Comparison of ENCODE assay signal across 11 cellular contexts in the genomic region with DNA sequence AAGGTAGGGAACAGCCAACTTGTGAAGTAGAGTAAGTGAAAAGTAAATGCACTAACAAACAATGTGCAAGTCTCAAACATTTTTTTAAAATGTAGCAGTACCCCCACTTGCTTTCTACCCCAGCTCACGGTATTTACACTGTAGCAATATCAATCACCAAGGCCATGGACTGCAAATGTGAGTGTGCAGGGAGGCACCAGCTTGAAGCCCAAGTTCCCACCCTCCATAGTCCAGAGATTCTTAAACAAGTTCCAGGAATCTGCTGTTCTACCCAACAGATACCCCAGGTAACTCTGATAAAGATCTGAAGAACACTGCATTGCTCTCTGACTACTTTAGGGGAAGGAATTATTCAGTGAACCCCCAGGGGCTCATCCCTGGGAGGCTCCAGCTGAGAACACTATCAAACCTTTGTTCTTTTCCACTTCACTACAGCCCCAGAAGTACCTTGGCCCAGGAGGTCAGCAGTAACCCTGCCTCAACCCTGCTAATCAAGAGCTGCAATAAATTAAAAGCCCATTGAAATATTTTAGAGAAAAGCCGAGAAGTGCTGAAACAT.
A peak's percentile ranks its signal among the peaks of the same experiment; 100 is the strongest.
DNase-seq lines count a peak whose midpoint lies in the region; ATAC-seq lines count a peak whose summit lies in the region.
"Had no signal": no experiment of that assay in that cellular context is flagged by ENCODE, and none has a peak within 500 bp of the region (broad histone marks: within the 10 kb centered on the region; RNA-seq: fewer than 3 reads in every experiment).

No MANE protein-coding gene starts in this region.

- peak overlapping the region; percentile 92 for H3K27ac ChIP-seq in temporal lobe (ENCODE audit: low read depth, low read length)
- H3K27ac ChIP-seq: thyroid gland had no signal

- H3K36me3 Mint-ChIP-seq in activated naive CD8-positive, alpha-beta T cell treated with anti-CD3 and anti-CD28 coated beads for 36 hours: peaks cover 53% of the 10 kb centered on the region

- peak overlapping the region; percentile 93 for H3K27ac Mint-ChIP-seq in activated naive CD8-positive, alpha-beta T cell treated with anti-CD3 and anti-CD28 coated beads for 36 hours
- H3K27ac Mint-ChIP-seq: activated T-helper 1 cell treated with anti-CD3 and anti-CD28 coated beads, Interleukin-12 subunit alpha, Interleukin-12 subunit beta, Interleukin-2, Interleukin-4 antibody, amounts not matched to agents 30 ng/mL and 10 ng/mL and 1 ng/mL, durations not matched to agents 14 hours and 24 hours and 36 hours had no signal

- peaks cover 74% of the 10 kb centered on the region for H3K4me1 Mint-ChIP-seq in activated naive CD8-positive, alpha-beta T cell treated with anti-CD3 and anti-CD28 coated beads for 36 hours

- no peaks in the 10 kb centered on the region for H3K27me3 Mint-ChIP-seq in activated naive CD8-positive, alpha-beta T cell treated with anti-CD3 and anti-CD28 coated beads for 36 hours

- no peak overlapping the region for H3K4me3 Mint-ChIP-seq in activated naive CD8-positive, alpha-beta T cell treated with anti-CD3 and anti-CD28 coated beads for 36 hours
- H3K4me3 Mint-ChIP-seq: activated T-helper 1 cell treated with anti-CD3 and anti-CD28 coated beads, Interleukin-12 subunit alpha, Interleukin-12 subunit beta, Interleukin-2, Interleukin-4 antibody, amounts not matched to agents 30 ng/mL and 10 ng/mL and 1 ng/mL, durations not matched to agents 14 hours and 24 hours and 36 hours had no signal

- peak; percentile 51 for DNase-seq in activated CD8-positive, alpha-beta memory T cell treated with anti-CD3 and anti-CD28 coated beads for 24 hours
- DNase-seq in activated CD8-positive, alpha-beta memory T cell treated with anti-CD3 and anti-CD28 coated beads, Interleukin-2, amount 50 U/mL, for 48 hours: no peak
- DNase-seq in activated naive CD8-positive, alpha-beta T cell treated with anti-CD3 and anti-CD28 coated beads for 36 hours: no peak
- DNase-seq in islet precursor cell: peak; percentile 83
- DNase-seq in NCI-H82 (lab: John Stamatoyannopoulos, UW): no peak
- DNase-seq: NCI-H2029 had no signal

- no peak for ATAC-seq in GM21737 (IDR thresholded peaks at IDR 0.05; ENCODE audit: unreplicated experiment)
- no peak for ATAC-seq in HG03378 (IDR thresholded peaks at IDR 0.05; ENCODE audit: unreplicated experiment)

- H3K9me3 Mint-ChIP-seq in activated naive CD8-positive, alpha-beta T cell treated with anti-CD3 and anti-CD28 coated beads for 36 hours: peaks cover 8% of the 10 kb centered on the region

Comparison
In these comparisons a context has a peak if more than half of its experiments do, and no peak if none do; other contexts are left out.
1. DNase-seq: peak in activated CD8-positive, alpha-beta memory T cell treated with anti-CD3 and anti-CD28 coated beads for 24 hours (single experiment) and islet precursor cell (single experiment); none in activated CD8-positive, alpha-beta memory T cell treated with anti-CD3 and anti-CD28 coated beads, Interleukin-2, amount 50 U/mL, for 48 hours (single experiment), activated naive CD8-positive, alpha-beta T cell treated with anti-CD3 and anti-CD28 coated beads for 36 hours (single experiment) and NCI-H82 (single experiment).